ENCODE assay signal across 10 cellular contexts in genomic region chr6:21665101-21665435, GRCh38.
DNase-seq lines count a peak whose midpoint lies in the region; ATAC-seq and TF ChIP-seq lines count a peak whose summit lies in the region.
"Had no signal": no experiment of that assay in that cellular context is flagged by ENCODE, and none has a peak within 500 bp of the region (broad histone marks: within the 10 kb centered on the region; RNA-seq: fewer than 3 reads in every experiment).

No MANE protein-coding gene starts in this region.

- H3K4me3 Mint-ChIP-seq in activated naive CD4-positive, alpha-beta T cell treated with anti-CD3 and anti-CD28 coated beads for 36 hours: peak overlapping the region; percentile 42
- peak overlapping the region; percentile 93 for H3K4me3 Mint-ChIP-seq in endodermal cell

- CTCF ChIA-PET in activated naive CD4-positive, alpha-beta T cell treated with anti-CD3 and anti-CD28 coated beads for 36 hours (lab: Charles Lee): no interaction called here

- no peaks in the 10 kb centered on the region for H3K36me3 Mint-ChIP-seq in activated naive CD4-positive, alpha-beta T cell treated with anti-CD3 and anti-CD28 coated beads for 36 hours (ENCODE audit: low read depth)
- H3K36me3 Mint-ChIP-seq in endodermal cell (ENCODE audit: low read depth): peaks cover 14% of the 10 kb centered on the region
- peaks cover 0 to 15% of the 10 kb centered on the region in 2 donors for H3K36me3 Mint-ChIP-seq in activated naive CD4-positive, alpha-beta T cell treated with anti-CD3 and anti-CD28 coated beads, Interleukin-2, amount 50 U/mL, for 72 hours
- H3K36me3 Mint-ChIP-seq: CD4-positive, CD25-positive, alpha-beta regulatory T cell had no signal

- H3K4me1 ChIP-seq in endodermal cell (ENCODE audit: control insufficient read depth, insufficient read depth, low read length) (no peaks in the 10 kb centered on the region), muscle layer of colon (ENCODE audit: insufficient read depth, low read length) (peaks cover 13% of the 10 kb centered on the region), uterus (no peaks in the 10 kb centered on the region)

- peaks cover 67% of the 10 kb centered on the region for H3K27me3 Mint-ChIP-seq in activated naive CD4-positive, alpha-beta T cell treated with anti-CD3 and anti-CD28 coated beads for 36 hours (ENCODE audit: low read depth)
- peaks cover 2% of the 10 kb centered on the region for H3K27me3 Mint-ChIP-seq in endodermal cell (ENCODE audit: insufficient read depth)

- H3K36me3 ChIP-seq in endodermal cell (ENCODE audit: control insufficient read depth, insufficient read depth, low read length) (peaks cover 21% of the 10 kb centered on the region), muscle layer of colon (ENCODE audit: insufficient read depth, low read length) (no peaks in the 10 kb centered on the region), uterus (no peaks in the 10 kb centered on the region)

- peak overlapping the region; percentile 97 for H3K4me3 ChIP-seq in endodermal cell (ENCODE audit: low read length)
- H3K4me3 ChIP-seq in muscle layer of colon (ENCODE audit: low read depth in 1 of 2, low read length in 2 of 2): peak overlapping the region; percentile 74 to 87
- H3K4me3 ChIP-seq in uterus: peak overlapping the region; percentile 65 to 80

- no peaks in the 10 kb centered on the region for H3K9me3 Mint-ChIP-seq in activated naive CD4-positive, alpha-beta T cell treated with anti-CD3 and anti-CD28 coated beads for 36 hours
- H3K9me3 Mint-ChIP-seq in endodermal cell: no peaks in the 10 kb centered on the region
- no peaks in the 10 kb centered on the region for H3K9me3 Mint-ChIP-seq in activated naive CD4-positive, alpha-beta T cell treated with anti-CD3 and anti-CD28 coated beads, Interleukin-2, amount 50 U/mL, for 72 hours

- intact Hi-C loops in activated naive CD4-positive, alpha-beta T cell treated with anti-CD3 and anti-CD28 coated beads for 36 hours (cut with micrococcal nuclease): loop anchor here (10.0 kb wide), 1 partner anchor 260 kb away; no protein-coding TSS in a partner anchor
- intact Hi-C loops in uterus (cut with DNase I; ENCODE audit: low total_unique reads): no loop called here

- H3K27me3 ChIP-seq in endodermal cell (ENCODE audit: control insufficient read depth, insufficient read depth, low read length, poor library complexity, severe bottlenecking) (no peaks in the 10 kb centered on the region), muscle layer of colon (ENCODE audit: control insufficient read depth in 1 of 2, insufficient read depth in 2 of 2, low read length in 2 of 2) (peaks cover 9 to 17% of the 10 kb centered on the region in 2 donors), uterus (no peaks in the 10 kb centered on the region)

- no peak for TF ChIP-seq POLR2A in uterus (IDR thresholded peaks at IDR 0.05)

- no peak for ATAC-seq in HG02884 (IDR thresholded peaks at IDR 0.05; ENCODE audit: unreplicated experiment)
- ATAC-seq in GM18909 (IDR thresholded peaks at IDR 0.05; ENCODE audit: poor library complexity, unreplicated experiment): no peak
- no peak for ATAC-seq in activated naive CD4-positive, alpha-beta T cell treated with anti-CD3 and anti-CD28 coated beads, Interleukin-2, amount 50 U/mL, for 72 hours

- H3K27ac ChIP-seq in endodermal cell (ENCODE audit: low read depth, low read length): peak overlapping the region; percentile 81
- no peak overlapping the region for H3K27ac ChIP-seq in muscle layer of colon (ENCODE audit: low read depth, low read length)
- H3K27ac ChIP-seq in uterus: peak overlapping the region; percentile 90 to 92

- H3K9me3 ChIP-seq in endodermal cell (ENCODE audit: control insufficient read depth, low read length) (no peaks in the 10 kb centered on the region), muscle layer of colon (ENCODE audit: low read length) (no peaks in the 10 kb centered on the region), uterus (no peaks in the 10 kb centered on the region)

- no peak overlapping the region for H3K27ac Mint-ChIP-seq in activated naive CD4-positive, alpha-beta T cell treated with anti-CD3 and anti-CD28 coated beads for 36 hours
- H3K27ac Mint-ChIP-seq in endodermal cell: peak overlapping the region; percentile 99
- no peak overlapping the region for H3K27ac Mint-ChIP-seq in activated naive CD4-positive, alpha-beta T cell treated with anti-CD3 and anti-CD28 coated beads, Interleukin-2, amount 50 U/mL, for 72 hours
- H3K27ac Mint-ChIP-seq: CD4-positive, CD25-positive, alpha-beta regulatory T cell had no signal

- H3K9ac ChIP-seq in endodermal cell (ENCODE audit: extremely low read depth, low read length, poor library complexity, severe bottlenecking): peak overlapping the region; percentile 97
- H3K9ac ChIP-seq in muscle layer of colon (ENCODE audit: low read length): no peak overlapping the region

- peaks cover 27% of the 10 kb centered on the region for H3K4me1 Mint-ChIP-seq in activated naive CD4-positive, alpha-beta T cell treated with anti-CD3 and anti-CD28 coated beads for 36 hours (ENCODE audit: low read depth)
- H3K4me1 Mint-ChIP-seq in endodermal cell: peaks cover 33% of the 10 kb centered on the region

- TF ChIP-seq CTCF in endodermal cell (conservative IDR thresholded peaks at IDR 0.05) (no peak), uterus (IDR thresholded peaks at IDR 0.05) (no peak)

- DNase-seq in activated naive CD4-positive, alpha-beta T cell treated with anti-CD3 and anti-CD28 coated beads for 36 hours: no peak
- no peak for DNase-seq in activated naive CD4-positive, alpha-beta T cell (lab: John Stamatoyannopoulos, UW)
- DNase-seq in endodermal cell (no peak), uterus (peak in 1 of 2 donors; percentile 28)
- DNase-seq in activated naive CD4-positive, alpha-beta T cell treated with anti-CD3 and anti-CD28 coated beads, Interleukin-2, amount 50 U/mL, for 72 hours (ENCODE audit: low spot score in 2 of 2): no peak
- DNase-seq: CD4-positive, CD25-positive, alpha-beta regulatory T cell; SHP77 treated with DMSO at 0.1 percent for 48 hours had no signal

- 0% methylated on average over 2 to 8 of the region's 11 CpGs for WGBS in endodermal cell (ENCODE audit: insufficient coverage in 1 of 2, insufficient read length in 1 of 2), 2 experiments
